In the genomic region with DNA sequence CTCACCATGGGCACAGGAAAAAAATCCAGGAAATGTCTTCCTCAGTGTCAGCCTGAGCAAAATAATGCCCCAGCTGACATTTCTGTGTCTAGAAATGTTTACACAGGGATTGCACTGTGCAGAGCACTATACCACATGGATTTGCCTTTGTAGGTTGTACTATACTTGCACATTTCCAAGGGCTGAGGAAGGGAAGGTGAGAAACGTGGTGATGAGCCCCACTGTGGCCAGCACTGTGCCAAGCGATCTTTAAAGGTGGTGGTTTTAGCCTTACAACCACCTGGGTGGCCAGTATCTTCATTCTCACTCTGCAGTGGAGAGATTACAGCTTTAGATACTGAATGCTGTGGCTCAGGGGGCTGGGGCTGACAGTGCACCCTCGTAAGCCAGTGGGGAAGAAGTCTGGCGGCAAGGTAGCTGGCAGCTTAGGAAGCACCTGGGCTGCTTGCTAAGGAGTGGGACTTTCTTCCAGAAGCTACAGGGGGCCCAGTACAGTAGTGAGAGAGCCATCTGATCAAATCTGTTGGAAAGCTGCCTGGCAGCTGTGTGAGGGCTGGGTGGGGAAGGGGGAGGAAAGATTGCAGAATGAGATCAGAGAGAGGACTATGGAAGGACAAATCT, we compare ENCODE assay signal across 3 cellular contexts.
TF ChIP-seq lines count a peak whose summit lies in the region.

No MANE protein-coding gene starts in this region.

TF ChIP-seq in IMR-90, 13 proteins besides CTCF, POLR2A, EP300 and RAD21:
- TF ChIP-seq NFE2L2 (IDR thresholded peaks at IDR 0.05; ENCODE audit: low read depth, low read length) (no peak), BHLHE40 (IDR thresholded peaks at IDR 0.05; ENCODE audit: low read depth, low read length) (no peak), USF2 (IDR thresholded peaks at IDR 0.05; ENCODE audit: low read depth, low read length) (no peak), CHD1 (IDR thresholded peaks at IDR 0.05; ENCODE audit: low read depth, low read length) (no peak), MAFK (IDR thresholded peaks at IDR 0.05; ENCODE audit: low read depth, low read length) (no peak)
TF ChIP-seq in IMR-90: peak in this region for 0.

TF ChIP-seq in SK-N-SH, 30 proteins besides CTCF, POLR2A, EP300 and RAD21:
- TF ChIP-seq RCOR1 (IDR thresholded peaks at IDR 0.05; ENCODE audit: low read length) (peak; percentile 56; the same call in 1 of the 2 replicates), MEF2A (IDR thresholded peaks at IDR 0.05; ENCODE audit: borderline replicate concordance, low read depth) (no peak), CHD2 (IDR thresholded peaks at IDR 0.05; ENCODE audit: low read length, partially characterized antibody) (peak; percentile 58), TCF12 (IDR thresholded peaks at IDR 0.05) (peak; percentile 37; the same call in 1 of the 2 replicates), GATA2 (CRISPR knock-in tag; IDR thresholded peaks at IDR 0.05) (peak; percentile 89), JUND (IDR thresholded peaks at IDR 0.05) (no peak)

TF ChIP-seq in GM23338, 12 proteins besides CTCF, POLR2A, EP300 and RAD21:
- TF ChIP-seq JUNB (IDR thresholded peaks at IDR 0.05; ENCODE audit: unreplicated experiment) (no peak), ZNF462 (CRISPR knock-in tag; IDR thresholded peaks at IDR 0.05) (no peak), NANOG (IDR thresholded peaks at IDR 0.05; ENCODE audit: borderline replicate concordance) (no peak), CREB1 (CRISPR knock-in tag; IDR thresholded peaks at IDR 0.05; ENCODE audit: low read depth) (no peak), STAT1 (IDR thresholded peaks at IDR 0.05; ENCODE audit: unreplicated experiment) (no peak), ZNF114 (CRISPR knock-in tag; IDR thresholded peaks at IDR 0.05) (no peak), EZH2phosphoT487 (IDR thresholded peaks at IDR 0.05; ENCODE audit: unreplicated experiment) (no peak), ZNF331 (CRISPR knock-in tag; IDR thresholded peaks at IDR 0.05; ENCODE audit: low read depth) (no peak), POLR2AphosphoS5 (IDR thresholded peaks at IDR 0.05; ENCODE audit: low read depth) (no peak), REST (IDR thresholded peaks at IDR 0.05; ENCODE audit: unreplicated experiment) (no peak)
- TF ChIP-seq, protein P1, sequence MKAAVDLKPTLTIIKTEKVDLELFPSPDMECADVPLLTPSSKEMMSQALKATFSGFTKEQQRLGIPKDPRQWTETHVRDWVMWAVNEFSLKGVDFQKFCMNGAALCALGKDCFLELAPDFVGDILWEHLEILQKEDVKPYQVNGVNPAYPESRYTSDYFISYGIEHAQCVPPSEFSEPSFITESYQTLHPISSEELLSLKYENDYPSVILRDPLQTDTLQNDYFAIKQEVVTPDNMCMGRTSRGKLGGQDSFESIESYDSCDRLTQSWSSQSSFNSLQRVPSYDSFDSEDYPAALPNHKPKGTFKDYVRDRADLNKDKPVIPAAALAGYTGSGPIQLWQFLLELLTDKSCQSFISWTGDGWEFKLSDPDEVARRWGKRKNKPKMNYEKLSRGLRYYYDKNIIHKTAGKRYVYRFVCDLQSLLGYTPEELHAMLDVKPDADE (IDR thresholded peaks at IDR 0.05) = no peak
